ENCODE assay signal across 1 cellular context in genomic region chr14:100815478-100816285, GRCh38.
TF ChIP-seq lines count a peak whose summit lies in the region.

No MANE protein-coding gene starts in this region.

TF ChIP-seq in H1, 55 proteins besides CTCF, POLR2A, EP300 and RAD21:
- no peak for TF ChIP-seq SRF (IDR thresholded peaks at IDR 0.05; ENCODE audit: low read depth, low read length)
- no peak for TF ChIP-seq SP4 (IDR thresholded peaks at IDR 0.05; ENCODE audit: low read length)
- no peak for TF ChIP-seq POU5F1 (IDR thresholded peaks at IDR 0.05; ENCODE audit: low read depth, low read length)
- no peak for TF ChIP-seq TCF12 (IDR thresholded peaks at IDR 0.05; ENCODE audit: low read depth, low read length)
- no peak for TF ChIP-seq SAP30 (IDR thresholded peaks at IDR 0.05; ENCODE audit: insufficient read depth, insufficient replicate concordance, low read length)
- no peak for TF ChIP-seq CTBP2 (IDR thresholded peaks at IDR 0.05; ENCODE audit: borderline replicate concordance, insufficient read depth, insufficient read length, low read length)
- TF ChIP-seq ZNF274 (IDR thresholded peaks at IDR 0.05; ENCODE audit: borderline replicate concordance, extremely low read depth, low read length) = no peak
- TF ChIP-seq ATF3 (IDR thresholded peaks at IDR 0.05; ENCODE audit: insufficient read depth, low read depth, low read length) = no peak
- no peak for TF ChIP-seq POLR2AphosphoS5 (IDR thresholded peaks at IDR 0.05; ENCODE audit: low read depth, low read length)
- TF ChIP-seq RNF2 (IDR thresholded peaks at IDR 0.05; ENCODE audit: borderline replicate concordance, low read depth, low read length, missing control alignments, poor library complexity, severe bottlenecking) = no peak
- no peak for TF ChIP-seq ASH2L (IDR thresholded peaks at IDR 0.05; ENCODE audit: low read length)
- no peak for TF ChIP-seq TBP (IDR thresholded peaks at IDR 0.05; ENCODE audit: low read depth, low read length)
- no peak for TF ChIP-seq SUZ12 (IDR thresholded peaks at IDR 0.05; ENCODE audit: low read length)
- TF ChIP-seq RFX5 (IDR thresholded peaks at IDR 0.05; ENCODE audit: borderline replicate concordance, low read depth, low read length) = no peak
